In the genomic region with DNA sequence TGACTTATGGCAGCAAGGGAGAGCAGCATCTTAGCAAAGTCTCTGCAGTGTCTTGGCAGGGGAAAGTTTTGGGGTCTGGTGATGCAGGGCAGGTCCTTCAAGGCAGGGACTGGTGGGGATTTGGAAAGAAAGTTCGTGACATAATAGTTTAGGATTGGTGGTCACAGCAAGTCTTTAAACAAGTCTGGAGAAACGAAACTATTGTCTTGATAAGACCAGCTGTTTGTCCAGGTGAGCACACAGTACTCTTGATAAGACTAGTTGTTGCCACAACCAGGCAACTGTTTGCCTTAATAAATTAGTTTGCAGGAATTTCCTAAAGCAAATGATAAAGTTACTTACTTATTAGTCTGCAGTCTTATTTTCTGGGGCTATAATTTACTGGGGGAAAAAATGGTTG, we compare ENCODE assay signal across 18 cellular contexts.
DNase-seq lines count a peak whose midpoint lies in the region; ATAC-seq and TF ChIP-seq lines count a peak whose summit lies in the region.
"Had no signal": no experiment of that assay in that cellular context is flagged by ENCODE, and none has a peak within 500 bp of the region (broad histone marks: within the 10 kb centered on the region; RNA-seq: fewer than 3 reads in every experiment).

No MANE protein-coding gene starts in this region.

- H2BK120ac ChIP-seq in H9 (ENCODE audit: low read depth, low read length, poor library complexity, severe bottlenecking) = no peak overlapping the region
- no peak overlapping the region for H2BK120ac ChIP-seq in neuronal stem cell (ENCODE audit: low read depth, low read length)

- no CpG with 5 or more reads among the region's 2 CpGs for WGBS in H9 (ENCODE audit: extremely low coverage, insufficient read length, low lambda C conversion rate)
- 10 to 28% methylated on average over 2 of the region's 2 CpGs for WGBS in body of pancreas, 2 donors
- no CpG with 5 or more reads among the region's 2 CpGs for WGBS in neuronal stem cell (ENCODE audit: extremely low coverage in 2 of 2, insufficient read length in 2 of 2, insufficient replicate concordance in 1 of 2), 2 donors

- H3K4ac ChIP-seq in H9 (ENCODE audit: low read depth, low read length) (no peak overlapping the region), neuronal stem cell (ENCODE audit: low read length) (no peak overlapping the region)

- H3K4me3 Mint-ChIP-seq in H9 (no peak overlapping the region), HFFc6 (no peak overlapping the region)
- H3K4me3 Mint-ChIP-seq: CD4-positive, CD25-positive, alpha-beta regulatory T cell had no signal

- no peaks in the 10 kb centered on the region for H3K27me3 Mint-ChIP-seq in H9 (ENCODE audit: low read depth)
- peaks cover under 1% of the 10 kb centered on the region for H3K27me3 Mint-ChIP-seq in HFFc6 (ENCODE audit: insufficient read depth)
- H3K27me3 Mint-ChIP-seq: CD4-positive, CD25-positive, alpha-beta regulatory T cell had no signal

- peaks cover 32 to 60% (median 48%) of the 10 kb centered on the region in 3 experiments for H3K36me3 Mint-ChIP-seq in H9 (ENCODE audit: insufficient read depth in 1 of 3, low read depth in 3 of 3)
- H3K36me3 Mint-ChIP-seq in HFFc6 (ENCODE audit: low read depth) = no peaks in the 10 kb centered on the region
- H3K36me3 Mint-ChIP-seq: CD4-positive, CD25-positive, alpha-beta regulatory T cell had no signal

- no peak overlapping the region for H2AK5ac ChIP-seq in H9 (ENCODE audit: insufficient read length, low read length)
- H2AK5ac ChIP-seq in neuronal stem cell (ENCODE audit: low read depth, low read length) = no peak overlapping the region

- H2BK5ac ChIP-seq in H9 (ENCODE audit: insufficient read length, low read length) (no peak overlapping the region), neuronal stem cell (ENCODE audit: low read length) (no peak overlapping the region)

- H3K23me2 ChIP-seq in H9 (ENCODE audit: insufficient read length, low read depth, low read length, poor library complexity, severe bottlenecking) = no peaks in the 10 kb centered on the region

- H3K56ac ChIP-seq in H9 (ENCODE audit: insufficient read length, low read depth, low read length) = no peak overlapping the region

- H3K27ac ChIP-seq in H9 (ENCODE audit: insufficient read length, low read depth, low read length) (no peak overlapping the region), body of pancreas (peak overlapping the region; percentile 74 to 84 (median 80)), neuronal stem cell (replicated peaks; ENCODE audit: low read length) (no peak overlapping the region)

- no peak overlapping the region for H2AFZ ChIP-seq in H9 (ENCODE audit: low read length)
- peak overlapping the region; percentile 40 for H2AFZ ChIP-seq in neuronal stem cell (ENCODE audit: low read length)

- H3K9me3 Mint-ChIP-seq in H9 (peaks cover 29 to 40% of the 10 kb centered on the region in 2 experiments), HFFc6 (no peaks in the 10 kb centered on the region; the same call in 1 of the 2 replicates)

- H3K14ac ChIP-seq in H9 (ENCODE audit: insufficient read depth, low read length) = no peak overlapping the region
- H3K14ac ChIP-seq in neuronal stem cell (ENCODE audit: low read length) = no peak overlapping the region

- H4K8ac ChIP-seq in H9 (replicated peaks; ENCODE audit: insufficient read length, low read depth, low read length) = no peak overlapping the region
- no peak overlapping the region for H4K8ac ChIP-seq in neuronal stem cell (ENCODE audit: low read depth, low read length)

- no peak overlapping the region for H3T11ph ChIP-seq in H9 (ENCODE audit: low read length)

- ATAC-seq in body of pancreas = peak; percentile 97
- no peak for ATAC-seq in GM18868 (IDR thresholded peaks at IDR 0.05; ENCODE audit: unreplicated experiment)
- no peak for ATAC-seq in GM18870 (IDR thresholded peaks at IDR 0.05; ENCODE audit: unreplicated experiment)

- H4K5ac ChIP-seq in H9 (ENCODE audit: insufficient read length, low read depth, low read length) = no peak overlapping the region

- H3K18ac ChIP-seq in H9 (ENCODE audit: insufficient read length, low read depth, low read length) (no peak overlapping the region), neuronal stem cell (ENCODE audit: low read length) (no peak overlapping the region)

- no peaks in the 10 kb centered on the region for H4K20me1 ChIP-seq in H9 (ENCODE audit: control insufficient read depth, insufficient read depth, insufficient read length)

- H3K79me1 ChIP-seq in H9 (ENCODE audit: insufficient read depth, low read depth, low read length, poor library complexity, severe bottlenecking) (no peaks in the 10 kb centered on the region), neuronal stem cell (ENCODE audit: low read depth, low read length) (no peaks in the 10 kb centered on the region)

- H3K4me2 ChIP-seq in H9 (ENCODE audit: insufficient read depth, insufficient read length, low read length) = no peak overlapping the region
- no peak overlapping the region for H3K4me2 ChIP-seq in neuronal stem cell (ENCODE audit: insufficient read depth, low read length, poor library complexity, severe bottlenecking)

- no peak overlapping the region for H2BK20ac ChIP-seq in H9 (ENCODE audit: low read depth, low read length, poor library complexity, severe bottlenecking)

- H2BK15ac ChIP-seq in H9 (ENCODE audit: low read depth, low read length) (no peak overlapping the region), neuronal stem cell (ENCODE audit: low read length) (no peak overlapping the region)

- H3K27ac Mint-ChIP-seq in H9 (peak overlapping the region in 2 of 3 experiments; percentile 48 to 53; a peak in 4 of 7 replicates), HFFc6 (no peak overlapping the region)
- H3K27ac Mint-ChIP-seq: CD4-positive, CD25-positive, alpha-beta regulatory T cell had no signal

- TF ChIP-seq CTCF in H9 (conservative IDR thresholded peaks at IDR 0.05) (no peak), body of pancreas (IDR thresholded peaks at IDR 0.05) (no peak), HFFc6 (IDR thresholded peaks at IDR 0.05) (no peak)

- H3K27me3 ChIP-seq in H9 (ENCODE audit: insufficient read depth, low read length) (no peaks in the 10 kb centered on the region; the same call in 1 of the 2 replicates), body of pancreas (no peaks in the 10 kb centered on the region), neuronal stem cell (ENCODE audit: control insufficient read depth in 3 of 3, insufficient read depth in 3 of 3, low read depth in 1 of 3, low read length in 3 of 3) (no peaks in the 10 kb centered on the region)

- TF ChIP-seq POLR2A in body of pancreas (IDR thresholded peaks at IDR 0.05) = peak in 1 of 3 donors; percentile 12

- no peak overlapping the region for H4K91ac ChIP-seq in H9 (ENCODE audit: insufficient read length, low read depth, low read length)
- no peak overlapping the region for H4K91ac ChIP-seq in neuronal stem cell (ENCODE audit: low read depth, low read length, poor library complexity)

- H3K4me1 Mint-ChIP-seq in H9 = peaks cover 51 to 53% of the 10 kb centered on the region in 2 experiments
- no peaks in the 10 kb centered on the region for H3K4me1 Mint-ChIP-seq in HFFc6 (ENCODE audit: low read depth)
- H3K4me1 Mint-ChIP-seq: CD4-positive, CD25-positive, alpha-beta regulatory T cell had no signal

- no peak overlapping the region for H3K9ac ChIP-seq in H9 (ENCODE audit: extremely low read depth, insufficient read length, low read length)
- no peak overlapping the region for H3K9ac ChIP-seq in neuronal stem cell (ENCODE audit: low read depth, low read length, poor library complexity)

- no peaks in the 10 kb centered on the region for H3K36me3 ChIP-seq in body of pancreas (replicated peaks in 1 of 2; ENCODE audit: insufficient read depth in 1 of 2, low read depth in 2 of 2)
- H3K36me3 ChIP-seq in neuronal stem cell (replicated peaks in 1 of 2; ENCODE audit: control insufficient read depth in 2 of 2, insufficient read depth in 2 of 2, low read length in 2 of 2) = no peaks in the 10 kb centered on the region

- no peaks in the 10 kb centered on the region; the same call in 1 of the 2 replicates for H3K79me2 ChIP-seq in H9 (ENCODE audit: insufficient read depth, low read length)

- no peaks in the 10 kb centered on the region for H3K9me3 ChIP-seq in H9 (ENCODE audit: control insufficient read depth, low read depth, low read length)
- H3K9me3 ChIP-seq in body of pancreas = no peaks in the 10 kb centered on the region
- peaks cover 2 to 33% of the 10 kb centered on the region in 2 donors for H3K9me3 ChIP-seq in neuronal stem cell (replicated peaks in 1 of 2; ENCODE audit: control insufficient read depth in 2 of 2, insufficient read depth in 1 of 2, low read depth in 1 of 2, low read length in 2 of 2)

- DNase-seq in H9 (no peak), body of pancreas (peak; percentile 37 to 80 (median 58)), neuronal stem cell (ENCODE audit: low spot score) (no peak), HFFc6 (no peak), NCI-H446 (lab: John Stamatoyannopoulos, UW) (no peak)
- DNase-seq: CD4-positive, CD25-positive, alpha-beta regulatory T cell; DMS 273 treated with DMSO at 0.1 percent for 48 hours; H7; KG1; NCI-H1092 treated with DMSO at 0.1 percent for 48 hours; NCI-H1436 treated with DMSO at 0.1 percent for 48 hours; NCI-H2029; NCI-H2171 treated with DMSO at 0.1 percent for 48 hours; NCI-H446 treated with DMSO at 0.1 percent for 48 hours; NCI-H526 treated with DMSO at 0.1 percent for 48 hours; Right ventricle myocardium superior had no signal

- H3K23ac ChIP-seq in H9 (ENCODE audit: insufficient read length, low read depth, low read length) (no peak overlapping the region), neuronal stem cell (ENCODE audit: low read depth, low read length, poor library complexity) (no peak overlapping the region)

- H3K4me1 ChIP-seq in H9 (ENCODE audit: insufficient read depth, low read length) = peaks cover 5% of the 10 kb centered on the region; the same call in 1 of the 2 replicates
- H3K4me1 ChIP-seq in body of pancreas = peaks cover 28% of the 10 kb centered on the region
- H3K4me1 ChIP-seq in neuronal stem cell (ENCODE audit: control insufficient read depth in 2 of 2, insufficient read depth in 1 of 2, low read depth in 1 of 2, low read length in 2 of 2) = peaks cover 6 to 11% of the 10 kb centered on the region in 2 donors

- no peak overlapping the region for H3K4me3 ChIP-seq in body of pancreas
- H3K4me3 ChIP-seq in neuronal stem cell (ENCODE audit: low read length in 2 of 2) = no peak overlapping the region

- H2BK12ac ChIP-seq in H9 (ENCODE audit: insufficient read length, low read depth, low read length) (no peak overlapping the region), neuronal stem cell (ENCODE audit: low read length) (no peak overlapping the region)

- intact Hi-C loops in body of pancreas (cut with DNase I) = no loop called here

Comparison
In these comparisons a context has a peak if more than half of its experiments do, and no peak if none do; other contexts are left out.
1. DNase-seq: peak in body of pancreas (4 of 4); none in H9 (single experiment), neuronal stem cell (single experiment), HFFc6 (single experiment) and NCI-H446 (0 of 2).
2. H3K27ac ChIP-seq: peak in body of pancreas (4 of 4); none in H9 (single experiment) and neuronal stem cell (single experiment).